In genomic region chr5:66527478-66527877, GRCh38 we compare ENCODE assay signal across 17 cellular contexts.
DNase-seq lines count a peak whose midpoint lies in the region; ATAC-seq, FAIRE-seq and TF ChIP-seq lines count a peak whose summit lies in the region.
"Had no signal": no experiment of that assay in that cellular context is flagged by ENCODE, and none has a peak within 500 bp of the region (broad histone marks: within the 10 kb centered on the region; RNA-seq: fewer than 3 reads in every experiment).

No MANE protein-coding gene starts in this region.

- TF ChIP-seq EP300 in HepG2 (IDR thresholded peaks at IDR 0.05; ENCODE audit: low read depth in 2 of 2, low read length in 2 of 2) (no peak), HepG2 (CRISPR knock-in tag; IDR thresholded peaks at IDR 0.05; ENCODE audit: borderline replicate concordance) (no peak)

- BruUV-seq in HepG2 (replicated peaks; lab: Mats Ljungman, UMichigan) = no TSS peak

- H3K9me3 ChIP-seq in HepG2 (ENCODE audit: low read length) = no peaks in the 10 kb centered on the region
- no peaks in the 10 kb centered on the region for H3K9me3 ChIP-seq in right lobe of liver
- no peaks in the 10 kb centered on the region for H3K9me3 ChIP-seq in testis

- in situ Hi-C loops in HepG2 (cut with HindIII; ENCODE audit: extremely low pct_ligation_motif_present, low pct_unique_long_range_greater_than_20kb) = no loop called here

- H4K20me1 ChIP-seq in HepG2 (ENCODE audit: insufficient read depth, low read length) = no peaks in the 10 kb centered on the region
- H4K20me1 ChIP-seq: BLaER1 treated with 17β-estradiol and CSF1 and Interleukin-3, amounts not matched to agents 10 nM and 100 nM had no signal

- ATAC-seq in HepG2 (no peak), right lobe of liver (no peak), sciatic nerve (no peak), HG03095 (IDR thresholded peaks at IDR 0.05; ENCODE audit: unreplicated experiment) (no peak)
- ATAC-seq: CD8-positive, alpha-beta T cell; GM23338 had no signal

- intact Hi-C loops in HepG2 (cut with micrococcal nuclease; ENCODE audit: unreplicated experiment) (no loop called here), right lobe of liver (cut with DNase I) (no loop called here), testis (cut with DNase I; ENCODE audit: low total_unique reads) (no loop called here), sciatic nerve (cut with DNase I) (no loop called here)

- no peak overlapping the region for H3K27ac ChIP-seq in HepG2 (ENCODE audit: extremely low read length, insufficient read depth, low read length)
- H3K27ac ChIP-seq in right lobe of liver = no peak overlapping the region
- H3K27ac ChIP-seq in testis = no peak overlapping the region
- H3K27ac ChIP-seq: BLaER1 treated with 17β-estradiol and CSF1 and Interleukin-3, amounts not matched to agents 10 nM and 100 nM had no signal

- CTCF ChIA-PET in HepG2 (lab: Yijun Ruan, JAX; ENCODE audit: low intra/inter-chr PET ratio, low total read pairs) = no interaction called here

- H3K27me3 ChIP-seq in HepG2 (ENCODE audit: control insufficient read depth in 1 of 2, insufficient read depth in 2 of 2, low read length in 2 of 2) = no peaks in the 10 kb centered on the region
- H3K27me3 ChIP-seq in right lobe of liver = no peaks in the 10 kb centered on the region
- no peaks in the 10 kb centered on the region for H3K27me3 ChIP-seq in testis
- H3K27me3 ChIP-seq: BLaER1 treated with 17β-estradiol and CSF1 and Interleukin-3, amounts not matched to agents 10 nM and 100 nM had no signal

- POLR2A ChIA-PET in HepG2 (lab: Yijun Ruan, JAX) = no interaction called here

- TF ChIP-seq CTCF in HepG2 (CRISPR knock-in tag; IDR thresholded peaks at IDR 0.05) (no peak), right lobe of liver (IDR thresholded peaks at IDR 0.05) (no peak), fibroblast of the aortic adventitia (IDR thresholded peaks at IDR 0.05; ENCODE audit: insufficient read depth, low read length) (no peak), testis (IDR thresholded peaks at IDR 0.05) (no peak)

- no peak for FAIRE-seq in HepG2 (lab: Jason Lieb, UNC)
- FAIRE-seq: H54, HTR-8/SVneo had no signal

- no peak for TF ChIP-seq RAD21 in HepG2 (CRISPR knock-in tag; IDR thresholded peaks at IDR 0.05)

- no peak overlapping the region for H3K4me2 ChIP-seq in HepG2 (ENCODE audit: low read depth, low read length)
- H3K4me2 ChIP-seq: BLaER1 treated with 17β-estradiol and CSF1 and Interleukin-3, amounts not matched to agents 10 nM and 100 nM; GM23338 had no signal

- H2AFZ ChIP-seq in HepG2 (ENCODE audit: low read length) = no peak overlapping the region
- H2AFZ ChIP-seq: GM23338 had no signal

- no peaks in the 10 kb centered on the region for H3K79me2 ChIP-seq in HepG2 (ENCODE audit: insufficient read depth, low read length)

- no peak overlapping the region for H3K4me3 ChIP-seq in HepG2 (replicated peaks in 1 of 3; ENCODE audit: insufficient read depth in 1 of 3, low read depth in 2 of 3, low read length in 3 of 3)
- no peak overlapping the region for H3K4me3 ChIP-seq in right lobe of liver
- no peak overlapping the region for H3K4me3 ChIP-seq in fibroblast of the aortic adventitia (ENCODE audit: low read depth, low read length)
- H3K4me3 ChIP-seq in testis = no peak overlapping the region
- H3K4me3 ChIP-seq: BLaER1 treated with 17β-estradiol and CSF1 and Interleukin-3, amounts not matched to agents 10 nM and 100 nM; GM23338 had no signal

- H3K4me1 ChIP-seq in HepG2 (ENCODE audit: insufficient read depth, low read length) (no peaks in the 10 kb centered on the region), right lobe of liver (no peaks in the 10 kb centered on the region), testis (no peaks in the 10 kb centered on the region)
- H3K4me1 ChIP-seq: BLaER1 treated with 17β-estradiol and CSF1 and Interleukin-3, amounts not matched to agents 10 nM and 100 nM had no signal

- H3K9ac ChIP-seq in HepG2 (ENCODE audit: insufficient read depth, low read depth, low read length) = no peak overlapping the region
- H3K9ac ChIP-seq: BLaER1 treated with 17β-estradiol and CSF1 and Interleukin-3, amounts not matched to agents 10 nM and 100 nM had no signal

- DNase-seq in HepG2 (ENCODE audit: low spot score) (no peak), right lobe of liver (no peak), fibroblast of the aortic adventitia (ENCODE audit: low read depth) (peak; percentile 25), testis (peak; percentile 17), sciatic nerve (ENCODE audit: low spot score) (no peak), SIG-M5 (lab: John Stamatoyannopoulos, UW) (no peak)
- DNase-seq: 8988T; Calu3; CD8-positive, alpha-beta T cell; DMS79 treated with DMSO at 0.1 percent for 48 hours; GF-D8; HCEC 1CT had no signal

- H3K36me3 ChIP-seq in HepG2 (replicated peaks in 1 of 2; ENCODE audit: control insufficient read depth in 1 of 2, insufficient read depth in 2 of 2, low read length in 2 of 2) = no peaks in the 10 kb centered on the region
- H3K36me3 ChIP-seq in right lobe of liver = no peaks in the 10 kb centered on the region
- no peaks in the 10 kb centered on the region for H3K36me3 ChIP-seq in testis (ENCODE audit: low read depth, missing control alignments)
- H3K36me3 ChIP-seq: BLaER1 treated with 17β-estradiol and CSF1 and Interleukin-3, amounts not matched to agents 10 nM and 100 nM had no signal

- TF ChIP-seq POLR2A in HepG2 (IDR thresholded peaks at IDR 0.05; ENCODE audit: insufficient read depth in 1 of 2, low read depth in 2 of 2, low read length in 2 of 2) = no peak
- TF ChIP-seq POLR2A in right lobe of liver (IDR thresholded peaks at IDR 0.05) = no peak
- TF ChIP-seq POLR2A in testis (IDR thresholded peaks at IDR 0.05) = no peak

- 2% methylated on average over 4 of the region's 4 CpGs for WGBS in HepG2 (ENCODE audit: low lambda C conversion rate)
- WGBS in right lobe of liver (ENCODE audit: insufficient coverage, low coverage, low lambda C conversion rate, missing lambda C conversion rate) = 60% methylated on average over 4 of the region's 4 CpGs
- 58 to 65% methylated on average over 4 of the region's 4 CpGs for WGBS in testis, 2 donors

TF ChIP-seq in HepG2, 621 proteins besides CTCF, POLR2A, EP300 and RAD21:
- TF ChIP-seq NRL (CRISPR knock-in tag; IDR thresholded peaks at IDR 0.05; ENCODE audit: borderline replicate concordance) (no peak), MAFF (IDR thresholded peaks at IDR 0.05; ENCODE audit: low read depth, low read length) (peak; percentile 59; the same call in 1 of the 2 replicates), MAFK (conservative IDR thresholded peaks at IDR 0.05 in 1 of 2, IDR thresholded peaks at IDR 0.05 in 1 of 2; ENCODE audit: low read length in 2 of 2) (peak; percentile 33 to 43; a peak in 3 of 4 replicates), STAT5B (CRISPR knock-in tag; IDR thresholded peaks at IDR 0.05) (no peak)
- TF ChIP-seq, protein P1, sequence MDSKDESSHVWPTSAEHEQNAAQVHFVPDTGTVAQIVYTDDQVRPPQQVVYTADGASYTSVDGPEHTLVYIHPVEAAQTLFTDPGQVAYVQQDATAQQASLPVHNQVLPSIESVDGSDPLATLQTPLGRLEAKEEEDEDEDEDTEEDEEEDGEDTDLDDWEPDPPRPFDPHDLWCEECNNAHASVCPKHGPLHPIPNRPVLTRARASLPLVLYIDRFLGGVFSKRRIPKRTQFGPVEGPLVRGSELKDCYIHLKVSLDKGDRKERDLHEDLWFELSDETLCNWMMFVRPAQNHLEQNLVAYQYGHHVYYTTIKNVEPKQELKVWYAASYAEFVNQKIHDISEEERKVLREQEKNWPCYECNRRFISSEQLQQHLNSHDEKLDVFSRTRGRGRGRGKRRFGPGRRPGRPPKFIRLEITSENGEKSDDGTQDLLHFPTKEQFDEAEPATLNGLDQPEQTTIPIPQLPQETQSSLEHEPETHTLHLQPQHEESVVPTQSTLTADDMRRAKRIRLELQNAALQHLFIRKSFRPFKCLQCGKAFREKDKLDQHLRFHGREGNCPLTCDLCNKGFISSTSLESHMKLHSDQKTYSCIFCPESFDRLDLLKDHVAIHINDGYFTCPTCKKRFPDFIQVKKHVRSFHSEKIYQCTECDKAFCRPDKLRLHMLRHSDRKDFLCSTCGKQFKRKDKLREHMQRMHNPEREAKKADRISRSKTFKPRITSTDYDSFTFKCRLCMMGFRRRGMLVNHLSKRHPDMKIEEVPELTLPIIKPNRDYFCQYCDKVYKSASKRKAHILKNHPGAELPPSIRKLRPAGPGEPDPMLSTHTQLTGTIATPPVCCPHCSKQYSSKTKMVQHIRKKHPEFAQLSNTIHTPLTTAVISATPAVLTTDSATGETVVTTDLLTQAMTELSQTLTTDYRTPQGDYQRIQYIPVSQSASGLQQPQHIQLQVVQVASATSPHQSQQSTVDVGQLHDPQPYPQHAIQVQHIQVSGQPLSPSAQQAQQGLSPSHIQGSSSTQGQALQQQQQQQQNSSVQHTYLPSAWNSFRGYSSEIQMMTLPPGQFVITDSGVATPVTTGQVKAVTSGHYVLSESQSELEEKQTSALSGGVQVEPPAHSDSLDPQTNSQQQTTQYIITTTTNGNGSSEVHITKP (CRISPR knock-in tag; IDR thresholded peaks at IDR 0.05; ENCODE audit: low read depth) = no peak

Comparison
In these comparisons a context has a peak if more than half of its experiments do, and no peak if none do; other contexts are left out.
1. DNase-seq: peak in fibroblast of the aortic adventitia (single experiment) and testis (single experiment); none in HepG2 (single experiment), right lobe of liver (0 of 3), sciatic nerve (single experiment) and SIG-M5 (single experiment).